Comparison of ENCODE assay signal across 24 cellular contexts in the genomic region with DNA sequence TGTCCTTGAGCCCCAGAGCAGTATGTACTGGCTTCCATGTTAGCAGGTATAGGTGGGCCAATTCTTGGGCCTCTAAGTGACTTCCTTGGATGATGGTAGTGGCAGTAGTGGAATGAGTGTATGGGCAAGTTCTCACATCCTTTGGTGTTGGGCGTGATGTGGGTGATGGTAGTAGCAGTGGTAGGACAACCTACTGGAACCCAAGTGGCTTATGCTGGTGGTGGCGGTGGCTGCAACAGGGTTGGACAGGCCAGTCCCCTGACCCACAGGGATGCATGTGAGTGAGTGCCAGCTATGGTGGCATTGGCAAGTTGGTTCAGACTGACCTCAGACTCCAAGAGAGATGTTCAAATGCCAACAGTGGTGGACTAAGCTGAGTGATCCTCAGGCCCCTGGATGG.
A peak's percentile ranks its signal among the peaks of the same experiment; 100 is the strongest.
DNase-seq lines count a peak whose midpoint lies in the region; FAIRE-seq and TF ChIP-seq lines count a peak whose summit lies in the region.
"Had no signal": no experiment of that assay in that cellular context is flagged by ENCODE, and none has a peak within 500 bp of the region (broad histone marks: within the 10 kb centered on the region; RNA-seq: fewer than 3 reads in every experiment).

No MANE protein-coding gene starts in this region.

- H3K23ac ChIP-seq in H1 (ENCODE audit: insufficient read length), result no peak overlapping the region
- H3K23ac ChIP-seq in trophoblast cell (ENCODE audit: low read length), result no peak overlapping the region

- no peak overlapping the region for H4K5ac ChIP-seq in H1 (ENCODE audit: insufficient read length, low read depth, low read length)

- no peak for DNase-seq in Calu3
- DNase-seq in H1 (ENCODE audit: low read depth in 1 of 2, low spot score in 2 of 2), result no peak
- no peak for DNase-seq in trophoblast cell
- no peak for DNase-seq in H4 (ENCODE audit: low spot score)
- DNase-seq in GM10248 (ENCODE audit: extremely low spot score), result no peak
- no peak for DNase-seq in KBM-7
- DNase-seq in middle frontal gyrus (ENCODE audit: extremely low spot score, low spot score), result no peak
- DNase-seq: 8988T; ACHN; AML-193; BE2C; CD4-positive, alpha-beta T cell; CD8-positive, alpha-beta memory T cell; DMS153; DND-41; H7; HCEC 1CT had no signal

- no peak overlapping the region for H4K91ac ChIP-seq in H1 (replicated peaks; ENCODE audit: insufficient read length, low read length)
- peak overlapping the region; percentile 83 for H4K91ac ChIP-seq in trophoblast cell (ENCODE audit: low read depth, low read length)

- no peaks in the 10 kb centered on the region for H3K23me2 ChIP-seq in H1 (ENCODE audit: low read depth, low read length)

- H3K27ac Mint-ChIP-seq in Calu3 (ENCODE audit: unreplicated experiment), result peak overlapping the region; percentile 99
- H3K27ac Mint-ChIP-seq: CD4-positive, alpha-beta T cell; CD8-positive, alpha-beta memory T cell; GM23338 had no signal

- in situ Hi-C loops in KBM-7 (cut with MboI; ENCODE audit: low pct_unique_long_range_greater_than_20kb, low sequenced_read_pairs), result no loop called here

- H3K27me3 ChIP-seq in H1 (replicated peaks in 1 of 4; ENCODE audit: control insufficient read depth in 3 of 4, extremely low read depth in 1 of 4, insufficient read depth in 3 of 4, low read length in 3 of 4) (no peaks in the 10 kb centered on the region), trophoblast cell (ENCODE audit: insufficient read depth, low read length) (no peaks in the 10 kb centered on the region)
- H3K27me3 ChIP-seq: BE2C; BLaER1 treated with 17β-estradiol and CSF1 and Interleukin-3, amounts not matched to agents 10 nM and 100 nM had no signal

- H3K9ac ChIP-seq in H1 (replicated peaks in 1 of 4; ENCODE audit: extremely low read depth in 1 of 4, low read depth in 3 of 4, low read length in 3 of 4) (no peak overlapping the region), trophoblast cell (ENCODE audit: low read length) (peak overlapping the region; percentile 77)
- H3K9ac ChIP-seq: BLaER1 treated with 17β-estradiol and CSF1 and Interleukin-3, amounts not matched to agents 10 nM and 100 nM had no signal

- peak overlapping the region; percentile 16; the same call in 1 of the 2 replicates for H4K8ac ChIP-seq in H1 (ENCODE audit: extremely low read depth, insufficient read depth, low read length)
- peak overlapping the region; percentile 75 for H4K8ac ChIP-seq in trophoblast cell (ENCODE audit: low read depth, low read length)

- no peak overlapping the region for H3K56ac ChIP-seq in H1 (replicated peaks; ENCODE audit: insufficient read length, low read depth, low read length)

- H3K79me2 ChIP-seq in H1 (ENCODE audit: control insufficient read depth in 1 of 2, insufficient read depth in 2 of 2, low read length in 2 of 2) (no peaks in the 10 kb centered on the region), trophoblast cell (ENCODE audit: control insufficient read depth, insufficient read depth, low read length, poor library complexity) (peaks cover 14% of the 10 kb centered on the region)

- H2AFZ ChIP-seq in H1 (ENCODE audit: low read length) (no peak overlapping the region), trophoblast cell (ENCODE audit: insufficient read depth, low read length, poor library complexity) (peak overlapping the region; percentile 2)

- no peak overlapping the region for H2BK120ac ChIP-seq in H1 (replicated peaks; ENCODE audit: low read depth, low read length)
- peak overlapping the region; percentile 65 for H2BK120ac ChIP-seq in trophoblast cell (ENCODE audit: insufficient read depth, low read length, poor library complexity)

- H3K27ac ChIP-seq in H1 (ENCODE audit: low read depth, low read length) (no peak overlapping the region), trophoblast cell (ENCODE audit: low read depth, low read length) (peak overlapping the region; percentile 91)
- H3K27ac ChIP-seq: A549; BLaER1 treated with 17β-estradiol and CSF1 and Interleukin-3, amounts not matched to agents 10 nM and 100 nM had no signal

- TF ChIP-seq CTCF in Calu3 (IDR thresholded peaks at IDR 0.05; ENCODE audit: unreplicated experiment), result no peak
- no peak for TF ChIP-seq CTCF in H1 (IDR thresholded peaks at IDR 0.05; ENCODE audit: control extremely low read depth in 1 of 3, insufficient read depth in 1 of 3, low read depth in 1 of 3, low read length in 3 of 3)
- no peak for TF ChIP-seq CTCF in GM10248 (IDR thresholded peaks at IDR 0.05; ENCODE audit: control extremely low read depth, extremely low read depth, low read depth, missing control alignments)

- H3K4me3 ChIP-seq in H1 (ENCODE audit: extremely low read depth in 1 of 4, insufficient read depth in 2 of 4, low read depth in 3 of 4, low read length in 4 of 4), result no peak overlapping the region
- H3K4me3 ChIP-seq in trophoblast cell (ENCODE audit: low read depth, low read length), result peak overlapping the region; percentile 72
- H3K4me3 ChIP-seq: A549; BLaER1 treated with 17β-estradiol and CSF1 and Interleukin-3, amounts not matched to agents 10 nM and 100 nM; GM12878; GM23338 had no signal

- no peak overlapping the region for H2BK12ac ChIP-seq in H1 (ENCODE audit: low read depth, low read length)
- H2BK12ac ChIP-seq in trophoblast cell (ENCODE audit: low read length), result peak overlapping the region; percentile 67

- H3K9me3 ChIP-seq in H1 (ENCODE audit: insufficient read depth in 2 of 2, low read depth in 1 of 2, low read length in 1 of 2), result no peaks in the 10 kb centered on the region
- H3K9me3 ChIP-seq in trophoblast cell (ENCODE audit: insufficient read depth, low read depth, low read length), result no peaks in the 10 kb centered on the region
- H3K9me3 ChIP-seq: A549, BE2C had no signal

- no peak overlapping the region for H3K4ac ChIP-seq in H1 (replicated peaks; ENCODE audit: insufficient read length, low read depth, low read length)
- H3K4ac ChIP-seq in trophoblast cell (ENCODE audit: low read depth, low read length), result peak overlapping the region; percentile 60

- no peak for TF ChIP-seq RAD21 in H1 (IDR thresholded peaks at IDR 0.05 in 1 of 2, conservative IDR thresholded peaks at IDR 0.05 in 1 of 2; ENCODE audit: low read depth in 2 of 2, low read length in 2 of 2)

- no peak overlapping the region for H3K4me2 ChIP-seq in H1 (ENCODE audit: insufficient read depth in 1 of 2, low read depth in 2 of 2, low read length in 2 of 2)
- H3K4me2 ChIP-seq in trophoblast cell (ENCODE audit: low read length), result peak overlapping the region; percentile 61
- H3K4me2 ChIP-seq: A549, GM23338 had no signal

- no peak for TF ChIP-seq EP300 in H1 (IDR thresholded peaks at IDR 0.05; ENCODE audit: borderline replicate concordance in 1 of 2, low read depth in 2 of 2, low read length in 2 of 2)

- BruUV-seq in Calu3 (replicated peaks; lab: Mats Ljungman, UMichigan), result TSS peak; percentile 86

- peaks cover 41% of the 10 kb centered on the region for H3K4me1 Mint-ChIP-seq in Calu3 (ENCODE audit: low read depth, unreplicated experiment)
- H3K4me1 Mint-ChIP-seq: CD14-positive monocyte; CD8-positive, alpha-beta memory T cell had no signal

- H2BK15ac ChIP-seq in H1 (ENCODE audit: low read length), result no peak overlapping the region; the same call in 1 of the 2 replicates

- H4K12ac ChIP-seq in trophoblast cell (ENCODE audit: low read depth, low read length), result peak overlapping the region; percentile 45

- peaks cover 0 to 5% (median 2%) of the 10 kb centered on the region in 4 experiments; a peak in 3 of 7 replicates for H3K4me1 ChIP-seq in H1 (replicated peaks in 1 of 4; ENCODE audit: control insufficient read depth in 3 of 4, insufficient read depth in 4 of 4, low read length in 3 of 4)
- peaks cover 16% of the 10 kb centered on the region in 2 experiments for H3K4me1 ChIP-seq in trophoblast cell (ENCODE audit: control insufficient read depth in 1 of 2, insufficient read depth in 2 of 2, low read length in 2 of 2)
- H3K4me1 ChIP-seq: A549, BE2C had no signal

- CTCF ChIA-PET in Calu3 (lab: Charles Lee) (interaction anchor here (0.6 kb wide), 1 partner anchor 9 kb away, joined by 3 read pairs; no protein-coding TSS in a partner anchor), H1 (lab: Charles Lee; ENCODE audit: partially characterized antibody) (no interaction called here), GM10248 (lab: Yijun Ruan, JAX) (interaction anchor here (1.1 to 1.8 kb wide), 2 partner anchors 8 to 21 kb away, joined by 3 to 5 read pairs; no protein-coding TSS in a partner anchor)

- H2AK5ac ChIP-seq in H1 (ENCODE audit: low read depth, low read length) (no peak overlapping the region), trophoblast cell (ENCODE audit: low read length) (peak overlapping the region; percentile 9)

- POLR2A ChIA-PET in H1 (lab: Charles Lee; ENCODE audit: partially characterized antibody), result no interaction called here
- POLR2A ChIA-PET in GM10248 (lab: Yijun Ruan, JAX), result no interaction called here

- 0 out of 2 replicates have a peak overlapping the region, but pooled peaks have one; percentile 35 for H2BK20ac ChIP-seq in H1 (ENCODE audit: low read length)

- no peaks in the 10 kb centered on the region for H3K27me3 Mint-ChIP-seq in Calu3 (ENCODE audit: unreplicated experiment)
- H3K27me3 Mint-ChIP-seq: CD4-positive, alpha-beta T cell; CD8-positive, alpha-beta memory T cell had no signal

- H4K20me1 ChIP-seq in H1 (replicated peaks in 1 of 2; ENCODE audit: control insufficient read depth in 1 of 2, insufficient read depth in 2 of 2, low read length in 2 of 2), result no peaks in the 10 kb centered on the region
- H4K20me1 ChIP-seq: BLaER1 treated with 17β-estradiol and CSF1 and Interleukin-3, amounts not matched to agents 10 nM and 100 nM had no signal

- intact Hi-C loops in Calu3 (cut with micrococcal nuclease; ENCODE audit: unreplicated experiment), result loop anchor here (5.0 to 10.0 kb wide), 3 partner anchors 237 to 749 kb away; no protein-coding TSS in a partner anchor

- H3K4me3 Mint-ChIP-seq in Calu3 (ENCODE audit: low read depth, unreplicated experiment), result peak overlapping the region; percentile 37
- H3K4me3 Mint-ChIP-seq: CD14-positive monocyte; CD4-positive, alpha-beta T cell; CD8-positive, alpha-beta memory T cell; GM23338 had no signal

- H3K14ac ChIP-seq in H1 (ENCODE audit: insufficient read length), result no peak overlapping the region
- peak overlapping the region; percentile 69 for H3K14ac ChIP-seq in trophoblast cell (ENCODE audit: low read length)

- FAIRE-seq in H1 (lab: Jason Lieb, UNC), result no peak
- FAIRE-seq: A549, G401.6, GM12878, GM19239 had no signal

- no peaks in the 10 kb centered on the region for H3K36me3 ChIP-seq in H1 (ENCODE audit: control insufficient read depth in 2 of 4, insufficient read depth in 4 of 4, low read length in 3 of 4)
- H3K36me3 ChIP-seq in trophoblast cell (ENCODE audit: control insufficient read depth in 1 of 2, insufficient read depth in 2 of 2, low read length in 2 of 2), result no peaks in the 10 kb centered on the region
- H3K36me3 ChIP-seq: BE2C; BLaER1 treated with 17β-estradiol and CSF1 and Interleukin-3, amounts not matched to agents 10 nM and 100 nM had no signal

- H3K79me1 ChIP-seq in H1 (ENCODE audit: low read depth, low read length), result no peaks in the 10 kb centered on the region
- H3K79me1 ChIP-seq in trophoblast cell (ENCODE audit: low read length), result peaks cover 20% of the 10 kb centered on the region

- no peak overlapping the region for H3K18ac ChIP-seq in H1 (ENCODE audit: extremely low read depth, low read length)
- peak overlapping the region; percentile 95 for H3K18ac ChIP-seq in trophoblast cell (ENCODE audit: low read length)

- H3K36me3 Mint-ChIP-seq in Calu3 (ENCODE audit: insufficient read depth, unreplicated experiment), result peaks cover 21% of the 10 kb centered on the region
- H3K36me3 Mint-ChIP-seq: CD14-positive monocyte; CD8-positive, alpha-beta memory T cell had no signal

- no peak for TF ChIP-seq POLR2A in H1 (IDR thresholded peaks at IDR 0.05; ENCODE audit: control extremely low read depth in 1 of 2, low read depth in 2 of 2, low read length in 2 of 2)

- H2BK5ac ChIP-seq in H1 (ENCODE audit: low read depth, low read length) (no peak overlapping the region), trophoblast cell (ENCODE audit: low read depth, low read length, poor library complexity) (peak overlapping the region; percentile 95)

- H3K9me3 Mint-ChIP-seq in Calu3 (ENCODE audit: low read depth, unreplicated experiment), result peaks cover 6% of the 10 kb centered on the region

- 59% methylated on average over 2 of the region's 2 CpGs; no CpG with 5 or more reads in 1 of the 2 experiments for WGBS in H1 (ENCODE audit: extremely low coverage in 1 of 2, insufficient coverage in 1 of 2, insufficient read length in 1 of 2, insufficient replicate concordance in 2 of 2, low coverage in 1 of 2, low lambda C conversion rate in 2 of 2, missing lambda C conversion rate in 1 of 2), 2 experiments
- WGBS in trophoblast cell (ENCODE audit: extremely low coverage, insufficient coverage, insufficient read length), result no CpG with 5 or more reads among the region's 2 CpGs
